In the genomic region with DNA sequence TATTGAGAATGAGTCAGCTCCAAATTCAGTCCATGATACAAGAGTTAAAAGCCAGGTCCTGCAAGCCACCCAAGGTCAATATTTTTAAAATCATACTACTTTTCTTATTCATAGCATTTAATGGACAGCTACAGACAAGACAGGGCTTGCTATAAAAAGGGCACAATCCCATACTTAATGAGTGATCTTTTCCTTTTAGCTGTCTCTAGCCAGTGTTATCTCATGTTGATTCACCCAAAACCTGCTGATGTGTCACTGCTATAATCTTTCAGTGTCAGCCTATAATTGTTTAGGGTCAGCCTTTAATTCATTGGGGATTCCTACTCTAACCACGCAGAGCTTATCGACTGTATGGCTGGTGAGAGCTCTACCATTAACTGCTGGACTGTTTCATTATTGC, we compare ENCODE assay signal across 1 cellular context.
TF ChIP-seq lines count a peak whose summit lies in the region.

No MANE protein-coding gene starts in this region.

TF ChIP-seq in IMR-90, 13 proteins besides CTCF, POLR2A, EP300 and RAD21:
- TF ChIP-seq BHLHE40 (IDR thresholded peaks at IDR 0.05; ENCODE audit: low read depth, low read length) (no peak), CHD1 (IDR thresholded peaks at IDR 0.05; ENCODE audit: low read depth, low read length) (no peak), NFE2L2 (IDR thresholded peaks at IDR 0.05; ENCODE audit: low read depth, low read length) (no peak), MXI1 (IDR thresholded peaks at IDR 0.05; ENCODE audit: borderline replicate concordance, low read depth, low read length) (no peak), MAZ (IDR thresholded peaks at IDR 0.05; ENCODE audit: borderline replicate concordance, low read depth, low read length) (no peak), SMC3 (IDR thresholded peaks at IDR 0.05; ENCODE audit: low read depth, low read length) (no peak), FOS (IDR thresholded peaks at IDR 0.05; ENCODE audit: low read depth, low read length) (no peak), MAFK (IDR thresholded peaks at IDR 0.05; ENCODE audit: low read depth, low read length) (no peak), CEBPB (IDR thresholded peaks at IDR 0.05; ENCODE audit: low read depth, low read length) (no peak), RFX5 (IDR thresholded peaks at IDR 0.05; ENCODE audit: low read depth, low read length) (no peak), USF2 (IDR thresholded peaks at IDR 0.05; ENCODE audit: low read depth, low read length) (no peak), RCOR1 (IDR thresholded peaks at IDR 0.05; ENCODE audit: insufficient replicate concordance, low read length) (no peak)
- TF ChIP-seq, protein P1, sequence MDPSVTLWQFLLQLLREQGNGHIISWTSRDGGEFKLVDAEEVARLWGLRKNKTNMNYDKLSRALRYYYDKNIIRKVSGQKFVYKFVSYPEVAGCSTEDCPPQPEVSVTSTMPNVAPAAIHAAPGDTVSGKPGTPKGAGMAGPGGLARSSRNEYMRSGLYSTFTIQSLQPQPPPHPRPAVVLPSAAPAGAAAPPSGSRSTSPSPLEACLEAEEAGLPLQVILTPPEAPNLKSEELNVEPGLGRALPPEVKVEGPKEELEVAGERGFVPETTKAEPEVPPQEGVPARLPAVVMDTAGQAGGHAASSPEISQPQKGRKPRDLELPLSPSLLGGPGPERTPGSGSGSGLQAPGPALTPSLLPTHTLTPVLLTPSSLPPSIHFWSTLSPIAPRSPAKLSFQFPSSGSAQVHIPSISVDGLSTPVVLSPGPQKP (IDR thresholded peaks at IDR 0.05; ENCODE audit: borderline replicate concordance, low read depth, low read length), result no peak
